ENCODE assay signal across 8 cellular contexts in genomic region chr15:99565281-99566156, GRCh38. TPM values are rescaled to one million over a fixed set of nuclear protein-coding genes. Genes with fewer than 3 reads are reported as not detected.
DNase-seq lines count a peak whose midpoint lies in the region; ATAC-seq and TF ChIP-seq lines count a peak whose summit lies in the region.

Gene MEF2A, plus strand, starts transcription at chr15:99565984. Its CDS starts 67,136 bp downstream, at chr15:99633120.

- no peaks in the 10 kb centered on the region for H3K36me3 Mint-ChIP-seq in GM23338 (ENCODE audit: low read depth)
- no peaks in the 10 kb centered on the region for H3K36me3 Mint-ChIP-seq in natural killer cell

- H3K4me2 ChIP-seq in DOHH2 (ENCODE audit: low read length) (peak within 1 kb of the TSS; percentile 95), GM23338 (peak within 1 kb of the TSS; percentile 88)

- H3K9me3 ChIP-seq in DOHH2 (ENCODE audit: control insufficient read depth, insufficient read depth, low read length) = no peaks in the 10 kb centered on the region

- TF ChIP-seq CTCF in DOHH2 (IDR thresholded peaks at IDR 0.05; ENCODE audit: low read depth, low read length, poor library complexity, severe bottlenecking) = no peak
- no peak for TF ChIP-seq CTCF in GM23338 (conservative IDR thresholded peaks at IDR 0.05; ENCODE audit: low read depth in 2 of 2)
- no peak for TF ChIP-seq CTCF in fibroblast of pulmonary artery (IDR thresholded peaks at IDR 0.05; ENCODE audit: low read length, missing control alignments)
- no peak for TF ChIP-seq CTCF in natural killer cell (IDR thresholded peaks at IDR 0.05)

- H3K27ac Mint-ChIP-seq in GM23338 (peak within 1 kb of the TSS; percentile 93), natural killer cell (peak within 1 kb of the TSS; percentile 90 to 93)

- TF ChIP-seq POLR2A in Raji (IDR thresholded peaks at IDR 0.05; ENCODE audit: insufficient read depth, low read depth, low read length) = peak; percentile 65

- peaks cover 47% of the 10 kb centered on the region for H3K79me2 ChIP-seq in DOHH2 (ENCODE audit: control insufficient read depth, low read length)
- H3K79me2 ChIP-seq in GM23338 (replicated peaks; ENCODE audit: insufficient read depth) = peaks cover 41% of the 10 kb centered on the region

- H3K27me3 Mint-ChIP-seq in GM23338 (ENCODE audit: insufficient read depth, low read depth, poor library complexity) = peaks cover 10% of the 10 kb centered on the region
- peaks cover 0 to 6% of the 10 kb centered on the region in 2 donors for H3K27me3 Mint-ChIP-seq in natural killer cell (ENCODE audit: low read depth in 2 of 2)

- H3K27ac ChIP-seq in DOHH2 (ENCODE audit: low read depth, low read length) (peak within 1 kb of the TSS; percentile 88), GM23338 (ENCODE audit: low read depth) (peak within 1 kb of the TSS; percentile 95)

- intact Hi-C loops in natural killer cell (cut with micrococcal nuclease) = loop anchor here (2.0 to 5.0 kb wide), 2 partner anchors 57 to 313 kb away; partner anchors contain the start of gene LRRC28

- DNase-seq in GM23338 (ENCODE audit: low spot score) (peak; percentile 97), LHCN-M2 (ENCODE audit: low read depth) (peak; percentile 92), fibroblast of pulmonary artery (ENCODE audit: low read depth) (peak; percentile 96), natural killer cell (peak; percentile 88)
- peak; percentile 87 for DNase-seq in activated T-helper 9 cell treated with anti-CD3 and anti-CD28 coated beads, Interleukin-2, amount 50 U/mL, for 16 hours (ENCODE audit: low read depth)
- peak; percentile 82 to 94 (median 87) for DNase-seq in stimulated activated naive CD4-positive, alpha-beta T cell (lab: John Stamatoyannopoulos, UW)

- H3K9me3 Mint-ChIP-seq in GM23338 (no peaks in the 10 kb centered on the region), natural killer cell (no peaks in the 10 kb centered on the region)

- H2AFZ ChIP-seq in GM23338 = peak within 1 kb of the TSS; percentile 94

- H3K4me1 Mint-ChIP-seq in GM23338 (peaks cover 48% of the 10 kb centered on the region), natural killer cell (peaks cover 27 to 29% of the 10 kb centered on the region in 2 donors)

- H3K4me3 Mint-ChIP-seq in GM23338 (peak within 1 kb of the TSS; percentile 96), natural killer cell (peak within 1 kb of the TSS; percentile 98)

- H3K4me1 ChIP-seq in DOHH2 (ENCODE audit: control insufficient read depth, low read length) (peaks cover 52% of the 10 kb centered on the region), GM23338 (ENCODE audit: insufficient read depth) (peaks cover 48% of the 10 kb centered on the region)

- H3K4me3 ChIP-seq in DOHH2 (ENCODE audit: low read length) = peak within 1 kb of the TSS; percentile 94
- peak within 1 kb of the TSS; percentile 82 for H3K4me3 ChIP-seq in GM23338
- peak within 1 kb of the TSS; percentile 94 for H3K4me3 ChIP-seq in fibroblast of pulmonary artery (replicated peaks; ENCODE audit: low read depth, low read length)

- H3K9me2 ChIP-seq in DOHH2 (replicated peaks; ENCODE audit: control insufficient read depth, low read length) = no peaks in the 10 kb centered on the region
- no peaks in the 10 kb centered on the region for H3K9me2 ChIP-seq in GM23338 (ENCODE audit: insufficient read depth)

- H3K36me3 ChIP-seq in DOHH2 (ENCODE audit: control insufficient read depth, low read length) (peaks cover 31% of the 10 kb centered on the region), GM23338 (ENCODE audit: insufficient read depth) (no peaks in the 10 kb centered on the region)

- H3F3A ChIP-seq in DOHH2 (ENCODE audit: control insufficient read depth, insufficient read depth) = peaks cover 19% of the 10 kb centered on the region
- H3F3A ChIP-seq in GM23338 (replicated peaks; ENCODE audit: low read depth) = no peaks in the 10 kb centered on the region; the same call in 1 of the 2 replicates

- peak; percentile 79 for ATAC-seq in GM23338
- ATAC-seq in natural killer cell = peak; percentile 75 to 90 (median 83)

- H4K20me1 ChIP-seq in DOHH2 (ENCODE audit: control insufficient read depth, insufficient read depth, low read depth, low read length) (peaks cover 28% of the 10 kb centered on the region), GM23338 (replicated peaks; ENCODE audit: insufficient read depth) (peaks cover 9% of the 10 kb centered on the region; the same call in 1 of the 2 replicates)

- H3K27me3 ChIP-seq in DOHH2 (ENCODE audit: control insufficient read depth, low read length) (no peaks in the 10 kb centered on the region), GM23338 (ENCODE audit: insufficient read depth) (no peaks in the 10 kb centered on the region)

TF ChIP-seq in GM23338, 12 proteins besides CTCF, POLR2A, EP300 and RAD21:
- TF ChIP-seq POLR2AphosphoS5 (IDR thresholded peaks at IDR 0.05; ENCODE audit: low read depth) = peak; percentile 73
- TF ChIP-seq ETS1 (IDR thresholded peaks at IDR 0.05) = peak; percentile 37; the same call in 1 of the 2 replicates
- TF ChIP-seq CREB1 (CRISPR knock-in tag; IDR thresholded peaks at IDR 0.05; ENCODE audit: low read depth) = peak; percentile 67
- no peak for TF ChIP-seq ZNF462 (CRISPR knock-in tag; IDR thresholded peaks at IDR 0.05)

RNA-seq across cellular contexts. Expression of gene MEF2A, which starts in this region (rescaled TPM):
- 42.3 and 46.1 TPM in 2 replicates for total RNA-seq in GM23338 (2014; rRNA removed; shearing (Covaris generic))
- polyA plus RNA-seq in GM23338 (2016; fragmentation: Nextera tagmentation; extraction: Ambion mirVana) = 17.7 and 20.3 TPM in 2 replicates
- total RNA-seq in LHCN-M2 (2014; rRNA removed) (44.7 and 47.2 TPM in 2 replicates), natural killer cell (10 to 100 TPM; 31.1 to 33.9 (median 33.6) TPM)
- 10.7 TPM for polyA plus RNA-seq in LHCN-M2 (2012)

Comparison
In these comparisons a context has a peak if more than half of its experiments do, and no peak if none do; other contexts are left out.
1. Peak in every context shown above with its lines: DNase-seq, ATAC-seq, H3K4me3 ChIP-seq and H3K27ac ChIP-seq.